Comparison of ENCODE assay signal across 15 cellular contexts in genomic region chr7:130114374-130114773, GRCh38. TPM values are rescaled to one million over a fixed set of nuclear protein-coding genes. Genes with fewer than 3 reads are reported as not detected.
A peak's percentile ranks its signal among the peaks of the same experiment; 100 is the strongest.
DNase-seq lines count a peak whose midpoint lies in the region; ATAC-seq, FAIRE-seq and TF ChIP-seq lines count a peak whose summit lies in the region.
"Had no signal": no experiment of that assay in that cellular context is flagged by ENCODE, and none has a peak within 500 bp of the region (broad histone marks: within the 10 kb centered on the region; RNA-seq: fewer than 3 reads in every experiment).

No MANE protein-coding gene starts in this region.

- no peak overlapping the region for H3K27ac ChIP-seq in aorta (ENCODE audit: low read depth in 1 of 2, low read length in 2 of 2)

- DNase-seq in GM12891 (ENCODE audit: insufficient read length, low spot score) (no peak), GM20000 (ENCODE audit: low spot score) (peak; percentile 32), endothelial cell (ENCODE audit: low spot score) (no peak), NCI-H2081 (lab: John Stamatoyannopoulos, UW) (no peak), T-helper 9 cell (no peak), aorta (no peak)
- DNase-seq: BE2C; HFFc6; midbrain; NCI-H345; Right ventricle myocardium superior; stimulated activated CD4-positive, alpha-beta T cell treated with anti-CD3 and anti-CD28 coated beads, Interleukin-4, amount 100 ng/mL, for 1 hour had no signal

- no peaks in the 10 kb centered on the region for H3K4me1 Mint-ChIP-seq in endothelial cell (ENCODE audit: unreplicated experiment)

- H3K36me3 Mint-ChIP-seq in endothelial cell (ENCODE audit: low read depth, unreplicated experiment), result peaks cover 7% of the 10 kb centered on the region

- no peaks in the 10 kb centered on the region for H3K9me3 Mint-ChIP-seq in endothelial cell (ENCODE audit: unreplicated experiment)
- H3K9me3 Mint-ChIP-seq: HFFc6 had no signal

- H3K4me3 ChIP-seq in aorta (ENCODE audit: low read length in 2 of 2), result no peak overlapping the region

- H3K9me3 ChIP-seq in aorta (ENCODE audit: control insufficient read depth, low read length), result no peaks in the 10 kb centered on the region
- H3K9me3 ChIP-seq: BE2C had no signal

- no peak for FAIRE-seq in GM12891 (lab: Jason Lieb, UNC)
- FAIRE-seq: TTC549 had no signal

- TF ChIP-seq CTCF in GM20000 (IDR thresholded peaks at IDR 0.05; ENCODE audit: extremely low read depth, missing control alignments) (no peak), endothelial cell (IDR thresholded peaks at IDR 0.05; ENCODE audit: unreplicated experiment) (no peak)

- no peaks in the 10 kb centered on the region for H3K4me1 ChIP-seq in aorta (ENCODE audit: control insufficient read depth in 1 of 2, insufficient read depth in 2 of 2, low read length in 2 of 2)
- H3K4me1 ChIP-seq: BE2C had no signal

- peak; percentile 80 for ATAC-seq in HG03354 (IDR thresholded peaks at IDR 0.05; ENCODE audit: poor library complexity, severe bottlenecking, unreplicated experiment)
- ATAC-seq in esophagus mucosa, result no peak
- ATAC-seq in aorta (ENCODE audit: low FRiP score), result no peak

- H3K27me3 ChIP-seq in aorta (ENCODE audit: control insufficient read depth in 1 of 2, insufficient read depth in 2 of 2, low read length in 1 of 2), result no peaks in the 10 kb centered on the region
- H3K27me3 ChIP-seq: BE2C had no signal

- no peak overlapping the region for H3K4me3 Mint-ChIP-seq in endothelial cell (ENCODE audit: unreplicated experiment)
- H3K4me3 Mint-ChIP-seq: HFFc6 had no signal

- peak overlapping the region; percentile 6 for H3K27ac Mint-ChIP-seq in endothelial cell (ENCODE audit: unreplicated experiment)
- H3K27ac Mint-ChIP-seq: HFFc6 had no signal

- intact Hi-C loops in aorta (cut with DNase I), result no loop called here

- H3K36me3 ChIP-seq in aorta (ENCODE audit: control insufficient read depth in 1 of 2, insufficient read depth in 2 of 2, low read length in 1 of 2), result no peaks in the 10 kb centered on the region

- peaks cover 2% of the 10 kb centered on the region for H3K27me3 Mint-ChIP-seq in endothelial cell (ENCODE audit: unreplicated experiment)

- TF ChIP-seq POLR2A in GM12891 (IDR thresholded peaks at IDR 0.05; ENCODE audit: low read depth, low read length), result no peak

TF ChIP-seq in GM12891, 5 proteins besides CTCF, POLR2A, EP300 and RAD21:
- TF ChIP-seq SPI1 (IDR thresholded peaks at IDR 0.05; ENCODE audit: low read depth, low read length) (peak; percentile 92), POU2F2 (IDR thresholded peaks at IDR 0.05; ENCODE audit: low read depth, low read length) (no peak)

RNA-seq across cellular contexts. Expression of gene KLHDC10, which starts 44.0 kb away (rescaled TPM):
- polyA plus RNA-seq in GM12891 (2012; ENCODE audit: low read depth, missing spikeins), result 7.5 TPM
- total RNA-seq in endothelial cell (ENCODE audit: unreplicated experiment), result 28.8 TPM
- total RNA-seq in esophagus mucosa, result 20.8 TPM
- 10 to 100 TPM; 27.2 to 28.5 TPM for total RNA-seq in aorta
- polyA plus RNA-seq in aorta, result 1 to 10 TPM; 5.0 to 9.7 TPM
